In genomic region chr2:43033466-43034241, GRCh38 we compare ENCODE assay signal across 23 cellular contexts.
A peak's percentile ranks its signal among the peaks of the same experiment; 100 is the strongest.
DNase-seq lines count a peak whose midpoint lies in the region; ATAC-seq and TF ChIP-seq lines count a peak whose summit lies in the region.
"Had no signal": no experiment of that assay in that cellular context is flagged by ENCODE, and none has a peak within 500 bp of the region (broad histone marks: within the 10 kb centered on the region; RNA-seq: fewer than 3 reads in every experiment).

No MANE protein-coding gene starts in this region.

- H2BK120ac ChIP-seq in trophoblast cell (ENCODE audit: insufficient read depth, low read length, poor library complexity) = no peak overlapping the region

- H2BK5ac ChIP-seq in trophoblast cell (ENCODE audit: low read depth, low read length, poor library complexity) = no peak overlapping the region

- intact Hi-C loops in Right ventricle myocardium inferior (cut with DNase I) (no loop called here), testis (cut with DNase I; ENCODE audit: low total_unique reads) (no loop called here)

- H3K27ac ChIP-seq in right atrium auricular region (peak overlapping the region; percentile 73 to 79), trophoblast cell (ENCODE audit: low read depth, low read length) (no peak overlapping the region), testis (peak overlapping the region in 1 of 2 donors; percentile 58)
- H3K27ac ChIP-seq: dorsolateral prefrontal cortex had no signal

- H3K4me3 ChIP-seq in right atrium auricular region (no peak overlapping the region), trophoblast cell (ENCODE audit: low read depth, low read length) (no peak overlapping the region), testis (no peak overlapping the region)
- H3K4me3 ChIP-seq: dorsolateral prefrontal cortex had no signal

- peak overlapping the region; percentile 23 for H3K27ac Mint-ChIP-seq in glutamatergic neuron (ENCODE audit: unreplicated experiment)
- H3K27ac Mint-ChIP-seq: activated naive CD4-positive, alpha-beta T cell treated with anti-CD3 and anti-CD28 coated beads for 36 hours; activated T-cell treated with anti-CD3 and anti-CD28 coated beads, Interleukin-2, amount 50 U/mL, for 72 hours; nephron progenitor cell; progenitor cell of endocrine pancreas; stimulated activated memory B cell treated with anti-CD40 and anti-IgM and Interleukin-4, amounts not matched to agents 10 μg/mL and 1 μg/mL and 100 μg/mL, for 72 hours had no signal

- WGBS in trophoblast cell (ENCODE audit: extremely low coverage, insufficient coverage, insufficient read length) = no CpG with 5 or more reads among the region's 13 CpGs
- 93 to 94% methylated on average over 13 of the region's 13 CpGs for WGBS in testis, 2 donors

- ATAC-seq in Right ventricle myocardium inferior = no peak
- ATAC-seq: activated T-cell treated with anti-CD3 and anti-CD28 coated beads, Interleukin-2, amount 50 U/mL, for 72 hours had no signal

- H3K36me3 Mint-ChIP-seq in glutamatergic neuron (ENCODE audit: unreplicated experiment) = no peaks in the 10 kb centered on the region
- H3K36me3 Mint-ChIP-seq: stimulated activated memory B cell treated with anti-CD40 and anti-IgM and Interleukin-4, amounts not matched to agents 10 μg/mL and 1 μg/mL and 100 μg/mL, for 72 hours had no signal

- H3K14ac ChIP-seq in trophoblast cell (ENCODE audit: low read length) = no peak overlapping the region

- no peak overlapping the region for H3K4me2 ChIP-seq in trophoblast cell (ENCODE audit: low read length)

- no peak overlapping the region for H4K8ac ChIP-seq in trophoblast cell (ENCODE audit: low read depth, low read length)

- H3K36me3 ChIP-seq in right atrium auricular region (no peaks in the 10 kb centered on the region), trophoblast cell (ENCODE audit: control insufficient read depth in 1 of 2, insufficient read depth in 2 of 2, low read length in 2 of 2) (peaks cover 0 to 3% of the 10 kb centered on the region in 2 experiments), testis (ENCODE audit: low read depth, missing control alignments) (no peaks in the 10 kb centered on the region)

- H3K27me3 ChIP-seq in right atrium auricular region (no peaks in the 10 kb centered on the region), trophoblast cell (ENCODE audit: insufficient read depth, low read length) (no peaks in the 10 kb centered on the region), testis (no peaks in the 10 kb centered on the region)
- H3K27me3 ChIP-seq: dorsolateral prefrontal cortex had no signal

- H3K79me2 ChIP-seq in trophoblast cell (ENCODE audit: control insufficient read depth, insufficient read depth, low read length, poor library complexity) = no peaks in the 10 kb centered on the region

- H2BK12ac ChIP-seq in trophoblast cell (ENCODE audit: low read length) = peak overlapping the region; percentile 21

- H3K4me3 Mint-ChIP-seq in glutamatergic neuron (ENCODE audit: unreplicated experiment) = no peak overlapping the region
- H3K4me3 Mint-ChIP-seq: activated naive CD4-positive, alpha-beta T cell treated with anti-CD3 and anti-CD28 coated beads for 36 hours; activated T-cell treated with anti-CD3 and anti-CD28 coated beads, Interleukin-2, amount 50 U/mL, for 72 hours; nephron progenitor cell; stimulated activated memory B cell treated with anti-CD40 and anti-IgM and Interleukin-4, amounts not matched to agents 10 μg/mL and 1 μg/mL and 100 μg/mL, for 72 hours had no signal

- H3K23ac ChIP-seq in trophoblast cell (ENCODE audit: low read length) = no peak overlapping the region

- peaks cover 15% of the 10 kb centered on the region for H3K79me1 ChIP-seq in trophoblast cell (ENCODE audit: low read length)

- H3K4ac ChIP-seq in trophoblast cell (ENCODE audit: low read depth, low read length) = no peak overlapping the region

- H3K18ac ChIP-seq in trophoblast cell (ENCODE audit: low read length) = no peak overlapping the region

- H2AFZ ChIP-seq in trophoblast cell (ENCODE audit: insufficient read depth, low read length, poor library complexity) = no peak overlapping the region

- TF ChIP-seq CTCF in right atrium auricular region (IDR thresholded peaks at IDR 0.05) (no peak), glutamatergic neuron (IDR thresholded peaks at IDR 0.05; ENCODE audit: partially characterized antibody, unreplicated experiment) (no peak), testis (IDR thresholded peaks at IDR 0.05) (no peak)

- no peak for TF ChIP-seq POLR2A in testis (IDR thresholded peaks at IDR 0.05)

- H3K9ac ChIP-seq in trophoblast cell (ENCODE audit: low read length) = no peak overlapping the region

- H3K9me3 Mint-ChIP-seq in glutamatergic neuron (ENCODE audit: unreplicated experiment) = no peaks in the 10 kb centered on the region
- H3K9me3 Mint-ChIP-seq: activated naive CD4-positive, alpha-beta T cell treated with anti-CD3 and anti-CD28 coated beads for 36 hours; activated T-cell treated with anti-CD3 and anti-CD28 coated beads, Interleukin-2, amount 50 U/mL, for 72 hours; nephron progenitor cell; stimulated activated memory B cell treated with anti-CD40 and anti-IgM and Interleukin-4, amounts not matched to agents 10 μg/mL and 1 μg/mL and 100 μg/mL, for 72 hours had no signal

- no peak overlapping the region for H4K12ac ChIP-seq in trophoblast cell (ENCODE audit: low read depth, low read length)

- peaks cover 7% of the 10 kb centered on the region for H3K27me3 Mint-ChIP-seq in glutamatergic neuron (ENCODE audit: unreplicated experiment)

- no peaks in the 10 kb centered on the region for H3K4me1 Mint-ChIP-seq in glutamatergic neuron (ENCODE audit: low read depth, unreplicated experiment)
- H3K4me1 Mint-ChIP-seq: stimulated activated memory B cell treated with anti-CD40 and anti-IgM and Interleukin-4, amounts not matched to agents 10 μg/mL and 1 μg/mL and 100 μg/mL, for 72 hours had no signal

- peak overlapping the region; percentile 57 for H2AK5ac ChIP-seq in trophoblast cell (ENCODE audit: low read length)

- H3K9me3 ChIP-seq in right atrium auricular region = no peaks in the 10 kb centered on the region
- H3K9me3 ChIP-seq in trophoblast cell (ENCODE audit: insufficient read depth, low read depth, low read length) = no peaks in the 10 kb centered on the region
- H3K9me3 ChIP-seq in testis = no peaks in the 10 kb centered on the region

- H3K4me1 ChIP-seq in right atrium auricular region = peaks cover 0 to 16% of the 10 kb centered on the region in 2 donors
- peaks cover 7 to 17% of the 10 kb centered on the region in 2 experiments for H3K4me1 ChIP-seq in trophoblast cell (ENCODE audit: control insufficient read depth in 1 of 2, insufficient read depth in 2 of 2, low read length in 2 of 2)
- peaks cover 15% of the 10 kb centered on the region for H3K4me1 ChIP-seq in testis

- no peak overlapping the region for H4K91ac ChIP-seq in trophoblast cell (ENCODE audit: low read depth, low read length)

- DNase-seq in right atrium auricular region (ENCODE audit: low spot score) (no peak), Right ventricle myocardium inferior (ENCODE audit: missing footprints) (no peak), glutamatergic neuron (no peak), trophoblast cell (no peak), GDM1 (lab: John Stamatoyannopoulos, UW) (no peak), testis (no peak), NCI-H2029 treated with DMSO at 0.1 percent for 48 hours (lab: John Stamatoyannopoulos, UW) (no peak)
- DNase-seq in effector CD4-positive, alpha-beta T cell = no peak
- DNase-seq: activated CD4-positive, alpha-beta T cell treated with anti-CD3 and anti-CD28 coated beads for 48 hours; activated naive CD4-positive, alpha-beta T cell treated with anti-CD3 and anti-CD28 coated beads for 36 hours; activated T-cell treated with anti-CD3 and anti-CD28 coated beads, Interleukin-2, amount 50 U/mL, for 72 hours; caudate nucleus; foreskin fibroblast; kidney; NCI-H1092; NCI-H2029; NCI-H446; nephron progenitor cell; OCI-M1; small intestine had no signal
